17 cellular contexts compared by ENCODE assay signal in genomic region chr2:63993871-63994270, GRCh38. TPM values are rescaled to one million over a fixed set of nuclear protein-coding genes. Genes with fewer than 3 reads are reported as not detected.
DNase-seq lines count a peak whose midpoint lies in the region; ATAC-seq and TF ChIP-seq lines count a peak whose summit lies in the region.
"Had no signal": no experiment of that assay in that cellular context is flagged by ENCODE, and none has a peak within 500 bp of the region (broad histone marks: within the 10 kb centered on the region; RNA-seq: fewer than 3 reads in every experiment).

No MANE protein-coding gene starts in this region.

- H3K9me3 Mint-ChIP-seq in activated naive CD8-positive, alpha-beta T cell treated with anti-CD3 and anti-CD28 coated beads, Interleukin-2, amount 50 U/mL, for 24 hours, result peaks cover 24% of the 10 kb centered on the region
- peaks cover 15% of the 10 kb centered on the region for H3K9me3 Mint-ChIP-seq in activated naive CD8-positive, alpha-beta T cell treated with anti-CD3 and anti-CD28 coated beads for 36 hours
- H3K9me3 Mint-ChIP-seq in progenitor cell of endocrine pancreas (ENCODE audit: low read depth), result peaks cover 64% of the 10 kb centered on the region

- no peaks in the 10 kb centered on the region for H3K27me3 Mint-ChIP-seq in activated naive CD8-positive, alpha-beta T cell treated with anti-CD3 and anti-CD28 coated beads, Interleukin-2, amount 50 U/mL, for 24 hours
- no peaks in the 10 kb centered on the region for H3K27me3 Mint-ChIP-seq in activated naive CD8-positive, alpha-beta T cell treated with anti-CD3 and anti-CD28 coated beads for 36 hours
- H3K27me3 Mint-ChIP-seq in progenitor cell of endocrine pancreas, result no peaks in the 10 kb centered on the region
- H3K27me3 Mint-ChIP-seq: B cell had no signal

- no peak for ATAC-seq in activated naive CD8-positive, alpha-beta T cell treated with anti-CD3 and anti-CD28 coated beads, Interleukin-2, amount 50 U/mL, for 24 hours
- ATAC-seq: CD8-positive, alpha-beta T cell had no signal

- peaks cover 20% of the 10 kb centered on the region for H3K36me3 Mint-ChIP-seq in activated naive CD8-positive, alpha-beta T cell treated with anti-CD3 and anti-CD28 coated beads, Interleukin-2, amount 50 U/mL, for 24 hours (ENCODE audit: low read depth)
- H3K36me3 Mint-ChIP-seq in activated naive CD8-positive, alpha-beta T cell treated with anti-CD3 and anti-CD28 coated beads for 36 hours, result peaks cover 27% of the 10 kb centered on the region
- peaks cover 63% of the 10 kb centered on the region for H3K36me3 Mint-ChIP-seq in progenitor cell of endocrine pancreas (ENCODE audit: insufficient read depth)

- peaks cover 13% of the 10 kb centered on the region for H3K4me1 Mint-ChIP-seq in activated naive CD8-positive, alpha-beta T cell treated with anti-CD3 and anti-CD28 coated beads, Interleukin-2, amount 50 U/mL, for 24 hours
- H3K4me1 Mint-ChIP-seq in activated naive CD8-positive, alpha-beta T cell treated with anti-CD3 and anti-CD28 coated beads for 36 hours, result peaks cover 10% of the 10 kb centered on the region
- H3K4me1 Mint-ChIP-seq in progenitor cell of endocrine pancreas (ENCODE audit: low read depth), result peaks cover 9% of the 10 kb centered on the region
- H3K4me1 Mint-ChIP-seq: B cell had no signal

- no peak overlapping the region for H3K27ac Mint-ChIP-seq in activated naive CD8-positive, alpha-beta T cell treated with anti-CD3 and anti-CD28 coated beads, Interleukin-2, amount 50 U/mL, for 24 hours
- no peak overlapping the region for H3K27ac Mint-ChIP-seq in activated naive CD8-positive, alpha-beta T cell treated with anti-CD3 and anti-CD28 coated beads for 36 hours
- H3K27ac Mint-ChIP-seq in progenitor cell of endocrine pancreas, result peak overlapping the region; percentile 35
- H3K27ac Mint-ChIP-seq: B cell; CD8-positive, alpha-beta T cell had no signal

- no peak overlapping the region for H3K4me3 Mint-ChIP-seq in activated naive CD8-positive, alpha-beta T cell treated with anti-CD3 and anti-CD28 coated beads, Interleukin-2, amount 50 U/mL, for 24 hours
- H3K4me3 Mint-ChIP-seq in activated naive CD8-positive, alpha-beta T cell treated with anti-CD3 and anti-CD28 coated beads for 36 hours, result no peak overlapping the region
- H3K4me3 Mint-ChIP-seq in progenitor cell of endocrine pancreas (ENCODE audit: low read depth), result no peak overlapping the region
- H3K4me3 Mint-ChIP-seq: B cell; CD8-positive, alpha-beta T cell had no signal

- in situ Hi-C loops in astrocyte of the spinal cord (cut with HindIII; ENCODE audit: low sequenced_read_pairs), result no loop called here

- peak; percentile 25 for DNase-seq in activated naive CD8-positive, alpha-beta T cell treated with anti-CD3 and anti-CD28 coated beads, Interleukin-2, amount 50 U/mL, for 24 hours
- no peak for DNase-seq in activated naive CD8-positive, alpha-beta T cell treated with anti-CD3 and anti-CD28 coated beads for 36 hours
- peak; percentile 67 for DNase-seq in M059J (ENCODE audit: low read depth)
- DNase-seq in astrocyte of the spinal cord (ENCODE audit: low read depth, low spot score), result peak; percentile 30
- no peak for DNase-seq in progenitor cell of endocrine pancreas (ENCODE audit: low spot score, unreplicated experiment)
- DNase-seq in C1 segment of cervical spinal cord (lab: John Stamatoyannopoulos, UW), result no peak
- DNase-seq in stimulated activated CD4-positive, alpha-beta T cell treated with anti-CD3 and anti-CD28 coated beads, Interleukin-2, amount 100 ng/mL, for 24 hours, result no peak
- DNase-seq: ACHN, IMR-90, MV-4-11, NCI-H1436, NCI-H2029 treated with DMSO at 0.1 percent for 48 hours, NCI-H510A, Peyer's patch, SHP77 had no signal

- H3K4me3 ChIP-seq in astrocyte of the spinal cord (ENCODE audit: low read depth, low read length), result no peak overlapping the region
- H3K4me3 ChIP-seq: Peyer's patch had no signal

- no peak for TF ChIP-seq CTCF in astrocyte of the spinal cord (IDR thresholded peaks at IDR 0.05; ENCODE audit: low read depth, low read length)
- no peak for TF ChIP-seq CTCF in progenitor cell of endocrine pancreas (IDR thresholded peaks at IDR 0.05; ENCODE audit: unreplicated experiment)

RNA-seq across cellular contexts. Expression of gene VPS54, which starts 25.4 kb away (rescaled TPM):
- 10 to 100 TPM in 1 of 2 experiments, 1 to 10 TPM in 1; 9.2 to 10.1 TPM for total RNA-seq in activated naive CD8-positive, alpha-beta T cell treated with anti-CD3 and anti-CD28 coated beads for 36 hours
- 16.9 and 19.5 TPM in 2 replicates for total RNA-seq in M059J (2014; rRNA removed; shearing (Covaris generic))
- total RNA-seq in progenitor cell of endocrine pancreas, result 28.2 and 29.7 TPM in 2 replicates

Comparison
In these comparisons a context has a peak if more than half of its experiments do, and no peak if none do; other contexts are left out.
1. DNase-seq: peak in activated naive CD8-positive, alpha-beta T cell treated with anti-CD3 and anti-CD28 coated beads, Interleukin-2, amount 50 U/mL, for 24 hours (single experiment), M059J (single experiment) and astrocyte of the spinal cord (single experiment); none in activated naive CD8-positive, alpha-beta T cell treated with anti-CD3 and anti-CD28 coated beads for 36 hours (single experiment), progenitor cell of endocrine pancreas (single experiment), C1 segment of cervical spinal cord (0 of 14) and stimulated activated CD4-positive, alpha-beta T cell treated with anti-CD3 and anti-CD28 coated beads, Interleukin-2, amount 100 ng/mL, for 24 hours (0 of 2).